Comparison of ENCODE assay signal across 1 cellular context in the genomic region with DNA sequence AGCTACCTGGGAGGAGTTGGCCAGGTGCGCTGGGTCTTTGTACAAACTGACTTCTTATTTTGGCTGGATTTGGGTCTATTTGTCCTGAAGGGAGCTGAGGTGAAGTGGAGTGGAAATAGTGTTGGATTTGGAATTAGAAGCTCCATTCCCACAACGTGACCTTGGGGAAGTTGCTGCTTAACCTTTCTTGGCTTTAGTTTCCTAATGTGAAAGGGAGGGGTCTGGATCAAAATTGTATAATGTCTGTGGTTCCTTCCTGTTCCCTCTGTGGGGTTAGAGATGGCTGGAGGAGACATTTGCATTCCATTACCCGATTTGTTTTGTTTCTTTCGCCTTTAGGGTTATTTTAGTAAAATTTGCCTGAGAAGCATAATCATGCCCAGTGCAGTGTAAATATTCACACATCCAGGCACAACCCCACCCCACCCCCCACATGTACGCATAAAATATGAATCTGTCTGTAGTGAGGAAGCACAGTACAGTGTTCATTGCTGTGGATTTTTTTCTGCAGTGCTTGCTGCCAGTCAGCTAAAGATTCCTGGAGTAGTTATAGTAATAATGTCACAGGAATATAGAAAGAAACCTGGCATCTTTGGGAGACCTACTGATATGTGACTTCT.
TF ChIP-seq lines count a peak whose summit lies in the region.

No MANE protein-coding gene starts in this region.

TF ChIP-seq in WTC11, 78 proteins besides CTCF, POLR2A, EP300 and RAD21 (continued from another document):
- TF ChIP-seq, protein P1, sequence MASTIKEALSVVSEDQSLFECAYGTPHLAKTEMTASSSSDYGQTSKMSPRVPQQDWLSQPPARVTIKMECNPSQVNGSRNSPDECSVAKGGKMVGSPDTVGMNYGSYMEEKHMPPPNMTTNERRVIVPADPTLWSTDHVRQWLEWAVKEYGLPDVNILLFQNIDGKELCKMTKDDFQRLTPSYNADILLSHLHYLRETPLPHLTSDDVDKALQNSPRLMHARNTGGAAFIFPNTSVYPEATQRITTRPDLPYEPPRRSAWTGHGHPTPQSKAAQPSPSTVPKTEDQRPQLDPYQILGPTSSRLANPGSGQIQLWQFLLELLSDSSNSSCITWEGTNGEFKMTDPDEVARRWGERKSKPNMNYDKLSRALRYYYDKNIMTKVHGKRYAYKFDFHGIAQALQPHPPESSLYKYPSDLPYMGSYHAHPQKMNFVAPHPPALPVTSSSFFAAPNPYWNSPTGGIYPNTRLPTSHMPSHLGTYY (CRISPR knock-in tag; IDR thresholded peaks at IDR 0.05): no peak
- no peak for TF ChIP-seq ZNF121 (CRISPR knock-in tag; IDR thresholded peaks at IDR 0.05)
- no peak for TF ChIP-seq GRHL2 (CRISPR knock-in tag; IDR thresholded peaks at IDR 0.05; ENCODE audit: insufficient replicate concordance, severe bottlenecking)
- TF ChIP-seq, protein P2, sequence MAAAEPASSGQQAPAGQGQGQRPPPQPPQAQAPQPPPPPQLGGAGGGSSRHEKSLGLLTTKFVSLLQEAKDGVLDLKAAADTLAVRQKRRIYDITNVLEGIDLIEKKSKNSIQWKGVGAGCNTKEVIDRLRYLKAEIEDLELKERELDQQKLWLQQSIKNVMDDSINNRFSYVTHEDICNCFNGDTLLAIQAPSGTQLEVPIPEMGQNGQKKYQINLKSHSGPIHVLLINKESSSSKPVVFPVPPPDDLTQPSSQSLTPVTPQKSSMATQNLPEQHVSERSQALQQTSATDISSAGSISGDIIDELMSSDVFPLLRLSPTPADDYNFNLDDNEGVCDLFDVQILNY (CRISPR knock-in tag; IDR thresholded peaks at IDR 0.05): no peak
